ENCODE assay signal across 15 cellular contexts in genomic region chr9:37921546-37922300, GRCh38. TPM values are rescaled to one million over a fixed set of nuclear protein-coding genes. Genes with fewer than 3 reads are reported as not detected.
DNase-seq lines count a peak whose midpoint lies in the region; FAIRE-seq and TF ChIP-seq lines count a peak whose summit lies in the region.
"Had no signal": no experiment of that assay in that cellular context is flagged by ENCODE, and none has a peak within 500 bp of the region (broad histone marks: within the 10 kb centered on the region; RNA-seq: fewer than 3 reads in every experiment).

No MANE protein-coding gene starts in this region.

- no peak overlapping the region for H3K4me3 ChIP-seq in epithelial cell of proximal tubule (ENCODE audit: low read depth, low read length)
- no peak overlapping the region for H3K4me3 ChIP-seq in tibial artery
- H3K4me3 ChIP-seq: suprapubic skin had no signal

- intact Hi-C loops in tibial artery (cut with DNase I; ENCODE audit: low total_unique reads), result no loop called here

- H3K9me3 ChIP-seq in tibial artery, result no peaks in the 10 kb centered on the region
- H3K9me3 ChIP-seq: suprapubic skin had no signal

- no peak for FAIRE-seq in GM19239 (lab: Jason Lieb, UNC)
- FAIRE-seq: RCC 7860 had no signal

- H3K27me3 ChIP-seq in tibial artery, result no peaks in the 10 kb centered on the region
- H3K27me3 ChIP-seq: suprapubic skin had no signal

- DNase-seq in NCI-H2227 (lab: John Stamatoyannopoulos, UW; ENCODE audit: unreplicated experiment) (peak; percentile 13), NCI-H2227 treated with DMSO at 0.1 percent for 48 hours (lab: John Stamatoyannopoulos, UW) (no peak), epithelial cell of proximal tubule (ENCODE audit: low read depth) (no peak), mesenteric fat pad (ENCODE audit: low spot score) (peak; percentile 55), tibial artery (peak; percentile 14 to 43), NCI-H1930 (lab: John Stamatoyannopoulos, UW) (no peak), GM19239 (ENCODE audit: insufficient read length, low spot score) (no peak), NCI-H446 (lab: John Stamatoyannopoulos, UW) (no peak)
- DNase-seq: activated CD4-positive, alpha-beta memory T cell treated with anti-CD3 and anti-CD28 coated beads, Interleukin-2, amount 10 ng/mL, durations not matched to agents 7 days and 5 days; activated naive CD4-positive, alpha-beta T cell treated with anti-CD3 and anti-CD28 coated beads, Interleukin-2, amount 10 ng/mL, durations not matched to agents 7 days and 5 days; hippocampal formation; Kasumi-1 had no signal

- H3K27ac ChIP-seq in tibial artery, result no peak overlapping the region
- H3K27ac ChIP-seq: 22Rv1, suprapubic skin had no signal

- H3K4me1 ChIP-seq in tibial artery, result peaks cover 0 to 5% (median 2%) of the 10 kb centered on the region in 4 donors

- H3K36me3 ChIP-seq in tibial artery, result peaks cover 0 to 38% (median 24%) of the 10 kb centered on the region in 3 donors

- TF ChIP-seq CTCF in epithelial cell of proximal tubule (conservative IDR thresholded peaks at IDR 0.05; ENCODE audit: low read depth, low read length) (peak; percentile 35), tibial artery (IDR thresholded peaks at IDR 0.05) (no peak)

RNA-seq across cellular contexts. Expression of gene SLC25A51, which starts 17.8 kb away (rescaled TPM):
- 24.1 and 30.9 TPM in 2 replicates for total RNA-seq in epithelial cell of proximal tubule
- total RNA-seq in mesenteric fat pad, result 59.2 TPM

Comparison
In these comparisons a context has a peak if more than half of its experiments do, and no peak if none do; other contexts are left out.
1. DNase-seq: peak in NCI-H2227 (single experiment), mesenteric fat pad (single experiment) and tibial artery (2 of 2); none in NCI-H2227 treated with DMSO at 0.1 percent for 48 hours (single experiment), epithelial cell of proximal tubule (single experiment), NCI-H1930 (0 of 2), GM19239 (single experiment) and NCI-H446 (0 of 2).